11 cellular contexts compared by ENCODE assay signal in genomic region chr15:68224546-68225250, GRCh38.
A peak's percentile ranks its signal among the peaks of the same experiment; 100 is the strongest.
DNase-seq lines count a peak whose midpoint lies in the region; ATAC-seq and TF ChIP-seq lines count a peak whose summit lies in the region.
"Had no signal": no experiment of that assay in that cellular context is flagged by ENCODE, and none has a peak within 500 bp of the region (broad histone marks: within the 10 kb centered on the region; RNA-seq: fewer than 3 reads in every experiment).

No MANE protein-coding gene starts in this region.

- H3K4me3 ChIP-seq in BLaER1 (peak overlapping the region; percentile 27; the same call in 1 of the 2 replicates), GM12865 (ENCODE audit: low read depth, low read length) (no peak overlapping the region)

- peaks cover 20% of the 10 kb centered on the region for H3K9me3 ChIP-seq in BLaER1
- H3K9me3 ChIP-seq: neutrophil had no signal

- DNase-seq in GM12865 (ENCODE audit: low read depth) (peak; percentile 83), NOMO-1 (lab: John Stamatoyannopoulos, UW; ENCODE audit: unreplicated experiment in 2 of 2) (peak; percentile 35 to 72), kidney tubule cell (ENCODE audit: low spot score) (peak; percentile 28), NCI-H187 treated with DMSO at 0.1 percent for 48 hours (lab: John Stamatoyannopoulos, UW) (no peak), NCI-H446 treated with DMSO at 0.1 percent for 48 hours (lab: John Stamatoyannopoulos, UW) (no peak)
- no peak for DNase-seq in activated CD4-positive, CD25-positive, alpha-beta regulatory T cell (lab: John Stamatoyannopoulos, UW)

- peak overlapping the region; percentile 100 for H3K27ac ChIP-seq in BLaER1
- H3K27ac ChIP-seq: epithelial cell of prostate, neutrophil had no signal

- H3K9ac ChIP-seq in BLaER1 = peak overlapping the region; percentile 56; the same call in 1 of the 2 replicates

- no peak for ATAC-seq in HG02642 (IDR thresholded peaks at IDR 0.05; ENCODE audit: poor library complexity, unreplicated experiment)
- ATAC-seq: CD8-positive, alpha-beta T cell had no signal

- peak overlapping the region; percentile 94 for H3K4me2 ChIP-seq in BLaER1

- H3K27me3 ChIP-seq in BLaER1 = no peaks in the 10 kb centered on the region
- H3K27me3 ChIP-seq: neutrophil had no signal

- H3K4me1 ChIP-seq in BLaER1 = peaks cover 67% of the 10 kb centered on the region

- H4K20me1 ChIP-seq in BLaER1 = no peaks in the 10 kb centered on the region

- no peak for TF ChIP-seq CTCF in GM12865 (IDR thresholded peaks at IDR 0.05; ENCODE audit: insufficient read depth, low read depth, low read length, missing control alignments)

- H3K36me3 ChIP-seq in BLaER1 = peaks cover 20% of the 10 kb centered on the region
- H3K36me3 ChIP-seq: neutrophil had no signal

Comparison
In these comparisons a context has a peak if more than half of its experiments do, and no peak if none do; other contexts are left out.
1. DNase-seq: peak in GM12865 (single experiment), NOMO-1 (2 of 2) and kidney tubule cell (single experiment); none in NCI-H187 treated with DMSO at 0.1 percent for 48 hours (single experiment), NCI-H446 treated with DMSO at 0.1 percent for 48 hours (single experiment) and activated CD4-positive, CD25-positive, alpha-beta regulatory T cell (0 of 4).